In the genomic region with DNA sequence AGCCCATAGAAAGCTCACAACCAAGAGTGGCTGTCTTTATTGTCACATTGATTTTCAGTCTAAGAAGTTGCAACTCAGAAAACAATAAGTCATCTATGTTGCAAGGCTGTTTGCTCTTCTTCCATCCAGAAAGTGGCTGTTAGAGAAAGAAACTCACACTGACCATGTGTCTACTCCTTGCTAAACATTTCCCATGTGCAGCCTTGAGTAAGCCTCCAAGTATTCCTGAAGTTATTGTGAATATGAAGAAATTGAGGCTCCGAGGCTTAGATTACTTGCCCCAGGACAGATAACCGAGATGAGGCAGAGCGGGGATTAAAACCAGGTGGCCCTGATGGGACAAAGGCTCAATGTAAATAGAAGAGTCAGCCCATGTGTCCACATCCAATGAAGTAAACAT, we compare ENCODE assay signal across 19 cellular contexts.
DNase-seq lines count a peak whose midpoint lies in the region; TF ChIP-seq lines count a peak whose summit lies in the region.
"Had no signal": no experiment of that assay in that cellular context is flagged by ENCODE, and none has a peak within 500 bp of the region (broad histone marks: within the 10 kb centered on the region; RNA-seq: fewer than 3 reads in every experiment).

No MANE protein-coding gene starts in this region.

- H2AFZ ChIP-seq in GM23248 = no peak overlapping the region

- H4K20me1 ChIP-seq in GM23248 (ENCODE audit: insufficient read depth) = no peaks in the 10 kb centered on the region
- H4K20me1 ChIP-seq: BLaER1 treated with 17β-estradiol and CSF1 and Interleukin-3, amounts not matched to agents 10 nM and 100 nM had no signal

- H3K9me3 Mint-ChIP-seq in chondrocyte (ENCODE audit: low read depth) = no peaks in the 10 kb centered on the region
- H3K9me3 Mint-ChIP-seq: CD14-positive monocyte; CD4-positive, alpha-beta T cell; CD8-positive, alpha-beta memory T cell; HFFc6 had no signal

- no peaks in the 10 kb centered on the region for H3K79me2 ChIP-seq in GM23248 (ENCODE audit: insufficient read depth)

- H3K36me3 Mint-ChIP-seq in chondrocyte (ENCODE audit: low read depth) = no peaks in the 10 kb centered on the region
- H3K36me3 Mint-ChIP-seq: CD14-positive monocyte; CD8-positive, alpha-beta memory T cell had no signal

- no peak overlapping the region for H3K27ac ChIP-seq in GM23248
- H3K27ac ChIP-seq: BLaER1 treated with 17β-estradiol and CSF1 and Interleukin-3, amounts not matched to agents 10 nM and 100 nM had no signal

- no peaks in the 10 kb centered on the region for H3K36me3 ChIP-seq in GM23248 (ENCODE audit: low read depth)
- H3K36me3 ChIP-seq: BE2C; BLaER1 treated with 17β-estradiol and CSF1 and Interleukin-3, amounts not matched to agents 10 nM and 100 nM; HAP-1 had no signal

- no peaks in the 10 kb centered on the region for H3K4me1 Mint-ChIP-seq in chondrocyte (ENCODE audit: low read depth)
- H3K4me1 Mint-ChIP-seq: CD14-positive monocyte; CD8-positive, alpha-beta memory T cell had no signal

- no peaks in the 10 kb centered on the region for H3K27me3 Mint-ChIP-seq in chondrocyte (ENCODE audit: low read depth)
- H3K27me3 Mint-ChIP-seq: CD4-positive, alpha-beta T cell had no signal

- peak; percentile 6 for DNase-seq in GM23248
- DNase-seq in amniotic epithelial cell (ENCODE audit: low read depth) = peak; percentile 44
- peak; percentile 22 to 83 for DNase-seq in foreskin fibroblast
- no peak for DNase-seq in chondrocyte (ENCODE audit: low spot score)
- no peak for DNase-seq in KBM-7
- DNase-seq in Kasumi-1 (lab: John Stamatoyannopoulos, UW) = no peak
- DNase-seq: AML-193; BE2C; CD4-positive, alpha-beta T cell; CD8-positive, alpha-beta memory T cell; DMS 273 treated with DMSO at 0.1 percent for 48 hours; DMS79; EL; GDM1; GOT3; HFFc6 had no signal

- H3K9me2 ChIP-seq in GM23248 (ENCODE audit: insufficient read depth) = no peaks in the 10 kb centered on the region

- no peak overlapping the region for H3K27ac Mint-ChIP-seq in chondrocyte (ENCODE audit: unreplicated experiment)
- H3K27ac Mint-ChIP-seq: CD4-positive, alpha-beta T cell; CD8-positive, alpha-beta memory T cell; HFFc6 had no signal

- in situ Hi-C loops in GM23248 (cut with MboI) (no loop called here), KBM-7 (cut with MboI; ENCODE audit: low pct_unique_long_range_greater_than_20kb, low sequenced_read_pairs) (no loop called here)

- 89 to 94% methylated on average over 3 of the region's 3 CpGs for WGBS in GM23248 (ENCODE audit: low coverage in 1 of 2, low lambda C conversion rate in 2 of 2, missing lambda C conversion rate in 2 of 2), 2 experiments

- no peak overlapping the region for H3K9ac ChIP-seq in GM23248
- H3K9ac ChIP-seq: BLaER1 treated with 17β-estradiol and CSF1 and Interleukin-3, amounts not matched to agents 10 nM and 100 nM had no signal

- TF ChIP-seq CTCF in foreskin fibroblast (IDR thresholded peaks at IDR 0.05; ENCODE audit: low read depth, low read length) (no peak), chondrocyte (IDR thresholded peaks at IDR 0.05) (no peak)

- H3K4me3 Mint-ChIP-seq in chondrocyte (ENCODE audit: unreplicated experiment) = no peak overlapping the region
- H3K4me3 Mint-ChIP-seq: CD14-positive monocyte; CD4-positive, alpha-beta T cell; CD8-positive, alpha-beta memory T cell; HFFc6 had no signal

- H3K4me2 ChIP-seq in GM23248 (ENCODE audit: unreplicated experiment) = no peak overlapping the region
- H3K4me2 ChIP-seq: BLaER1 treated with 17β-estradiol and CSF1 and Interleukin-3, amounts not matched to agents 10 nM and 100 nM had no signal

- no peaks in the 10 kb centered on the region for H3K4me1 ChIP-seq in GM23248 (ENCODE audit: insufficient read depth)
- H3K4me1 ChIP-seq: BE2C, HAP-1 had no signal

- H3F3A ChIP-seq in GM23248 (ENCODE audit: insufficient read depth) = no peaks in the 10 kb centered on the region

- H3K9me3 ChIP-seq in GM23248 (ENCODE audit: low read depth) = no peaks in the 10 kb centered on the region
- H3K9me3 ChIP-seq: BE2C; BLaER1 treated with 17β-estradiol and CSF1 and Interleukin-3, amounts not matched to agents 10 nM and 100 nM; HAP-1 had no signal

- no peaks in the 10 kb centered on the region for H3K27me3 ChIP-seq in GM23248 (replicated peaks; ENCODE audit: insufficient read depth)
- H3K27me3 ChIP-seq: BLaER1 treated with 17β-estradiol and CSF1 and Interleukin-3, amounts not matched to agents 10 nM and 100 nM had no signal

- H3K4me3 ChIP-seq in GM23248 = no peak overlapping the region
- no peak overlapping the region for H3K4me3 ChIP-seq in foreskin fibroblast (ENCODE audit: low read depth in 1 of 2, low read length in 2 of 2)
- H3K4me3 ChIP-seq: BLaER1 treated with 17β-estradiol and CSF1 and Interleukin-3, amounts not matched to agents 10 nM and 100 nM; HAP-1 had no signal

Comparison
In these comparisons a context has a peak if more than half of its experiments do, and no peak if none do; other contexts are left out.
1. DNase-seq: peak in GM23248 (single experiment), amniotic epithelial cell (single experiment) and foreskin fibroblast (2 of 2); none in chondrocyte (single experiment), KBM-7 (single experiment) and Kasumi-1 (0 of 2).